18 cellular contexts compared by ENCODE assay signal in the genomic region with DNA sequence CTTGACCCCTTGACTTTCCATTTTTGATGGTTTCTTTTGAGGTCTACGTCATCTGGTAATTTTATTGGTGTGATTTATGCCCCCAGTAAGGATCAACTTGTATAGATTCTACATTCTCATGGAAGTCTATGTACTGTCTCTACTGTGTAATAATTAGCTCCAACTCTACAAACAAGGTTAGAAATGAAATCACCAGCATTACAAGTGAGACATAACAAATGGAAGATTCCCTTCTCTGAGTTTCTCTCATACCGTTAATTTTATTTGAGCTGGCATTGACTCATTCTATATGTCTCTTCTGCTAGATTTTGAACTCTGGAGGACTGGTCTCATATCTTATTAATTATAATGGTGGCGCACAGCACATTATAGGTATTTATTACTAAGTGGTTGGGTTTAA.
DNase-seq lines count a peak whose midpoint lies in the region; ATAC-seq and TF ChIP-seq lines count a peak whose summit lies in the region.
"Had no signal": no experiment of that assay in that cellular context is flagged by ENCODE, and none has a peak within 500 bp of the region (broad histone marks: within the 10 kb centered on the region; RNA-seq: fewer than 3 reads in every experiment).

No MANE protein-coding gene starts in this region.

- TF ChIP-seq CTCF in natural killer cell (IDR thresholded peaks at IDR 0.05) = no peak
- no peak for TF ChIP-seq CTCF in coronary artery (IDR thresholded peaks at IDR 0.05)
- no peak for TF ChIP-seq CTCF in mesothelial cell of epicardium (IDR thresholded peaks at IDR 0.05; ENCODE audit: unreplicated experiment)

- no peak for DNase-seq in natural killer cell treated with Interleukin-12 subunit alpha and Interleukin-12 subunit beta and Interleukin-15 and Interleukin-18, amount 100 ng/mL, for 72 hours (ENCODE audit: low spot score)
- DNase-seq in natural killer cell (no peak), coronary artery (ENCODE audit: low spot score) (no peak), mesothelial cell of epicardium (ENCODE audit: low spot score in 2 of 2, unreplicated experiment in 2 of 2) (no peak), H4 (ENCODE audit: low spot score) (no peak)
- DNase-seq: COR-L47, DMS153, H7, KBM-7, MV-4-11, NCI-H1417, NCI-H1930, NCI-H446, OCI-M1, SJCRH30 had no signal

- H3K9ac ChIP-seq in rectal smooth muscle tissue (ENCODE audit: low read length) = no peak overlapping the region

- H3K27ac Mint-ChIP-seq in natural killer cell treated with Interleukin-12 subunit alpha and Interleukin-12 subunit beta and Interleukin-15 and Interleukin-18, amount 100 ng/mL, for 72 hours = peak overlapping the region; percentile 87 to 88
- H3K27ac Mint-ChIP-seq in natural killer cell = no peak overlapping the region
- H3K27ac Mint-ChIP-seq in mesothelial cell of epicardium = no peak overlapping the region

- intact Hi-C loops in natural killer cell (cut with micrococcal nuclease) = no loop called here

- H3K36me3 ChIP-seq in rectal smooth muscle tissue (ENCODE audit: control insufficient read depth, insufficient read depth, low read length) = peaks cover 4% of the 10 kb centered on the region
- no peaks in the 10 kb centered on the region for H3K36me3 ChIP-seq in urinary bladder (ENCODE audit: insufficient read depth)
- H3K36me3 ChIP-seq: SJCRH30 had no signal

- no peaks in the 10 kb centered on the region for H3K36me3 Mint-ChIP-seq in natural killer cell treated with Interleukin-12 subunit alpha and Interleukin-12 subunit beta and Interleukin-15 and Interleukin-18, amount 100 ng/mL, for 72 hours
- H3K36me3 Mint-ChIP-seq in natural killer cell (no peaks in the 10 kb centered on the region), mesothelial cell of epicardium (no peaks in the 10 kb centered on the region)

- no peaks in the 10 kb centered on the region for H3K9me3 Mint-ChIP-seq in natural killer cell treated with Interleukin-12 subunit alpha and Interleukin-12 subunit beta and Interleukin-15 and Interleukin-18, amount 100 ng/mL, for 72 hours
- H3K9me3 Mint-ChIP-seq in natural killer cell (no peaks in the 10 kb centered on the region), mesothelial cell of epicardium (no peaks in the 10 kb centered on the region)

- 69% methylated on average over 3 of the region's 3 CpGs for WGBS in urinary bladder

- H3K27ac ChIP-seq in coronary artery = peak overlapping the region; percentile 12 to 21
- peak overlapping the region; percentile 83 for H3K27ac ChIP-seq in rectal smooth muscle tissue (ENCODE audit: low read depth, low read length)
- peak overlapping the region; percentile 5 for H3K27ac ChIP-seq in urinary bladder (ENCODE audit: low read depth)
- H3K27ac ChIP-seq: SJCRH30 had no signal

- H3K4me1 Mint-ChIP-seq in natural killer cell treated with Interleukin-12 subunit alpha and Interleukin-12 subunit beta and Interleukin-15 and Interleukin-18, amount 100 ng/mL, for 72 hours (ENCODE audit: low read depth in 2 of 2) = peaks cover 67 to 72% of the 10 kb centered on the region in 2 donors
- peaks cover 44 to 49% of the 10 kb centered on the region in 2 donors for H3K4me1 Mint-ChIP-seq in natural killer cell
- H3K4me1 Mint-ChIP-seq in mesothelial cell of epicardium = peaks cover 16% of the 10 kb centered on the region

- H3K27me3 Mint-ChIP-seq in natural killer cell treated with Interleukin-12 subunit alpha and Interleukin-12 subunit beta and Interleukin-15 and Interleukin-18, amount 100 ng/mL, for 72 hours = no peaks in the 10 kb centered on the region
- no peaks in the 10 kb centered on the region for H3K27me3 Mint-ChIP-seq in natural killer cell (ENCODE audit: low read depth in 2 of 2)
- no peaks in the 10 kb centered on the region for H3K27me3 Mint-ChIP-seq in mesothelial cell of epicardium (ENCODE audit: low read depth)

- peak overlapping the region; percentile 30 for H3K4me3 Mint-ChIP-seq in natural killer cell treated with Interleukin-12 subunit alpha and Interleukin-12 subunit beta and Interleukin-15 and Interleukin-18, amount 100 ng/mL, for 72 hours
- H3K4me3 Mint-ChIP-seq in natural killer cell (no peak overlapping the region), mesothelial cell of epicardium (no peak overlapping the region)

- H3K4me3 ChIP-seq in coronary artery (no peak overlapping the region), rectal smooth muscle tissue (ENCODE audit: low read length) (no peak overlapping the region), urinary bladder (ENCODE audit: low read depth, low read length) (no peak overlapping the region)
- H3K4me3 ChIP-seq: SJCRH30 had no signal

- ATAC-seq in natural killer cell treated with Interleukin-12 subunit alpha and Interleukin-12 subunit beta and Interleukin-15 and Interleukin-18, amount 100 ng/mL, for 72 hours = no peak
- ATAC-seq in natural killer cell = no peak
- ATAC-seq in GM19324 (IDR thresholded peaks at IDR 0.05; ENCODE audit: low FRiP score, unreplicated experiment) = no peak

- H3K27me3 ChIP-seq in rectal smooth muscle tissue (ENCODE audit: control insufficient read depth, insufficient read depth, low read length) = no peaks in the 10 kb centered on the region
- H3K27me3 ChIP-seq: SJCRH30 had no signal

- peaks cover 30% of the 10 kb centered on the region for H3K4me1 ChIP-seq in rectal smooth muscle tissue (ENCODE audit: control insufficient read depth, insufficient read depth, low read length)
- H3K4me1 ChIP-seq in urinary bladder (ENCODE audit: insufficient read depth) = peaks cover 4% of the 10 kb centered on the region
- H3K4me1 ChIP-seq: SJCRH30 had no signal

Comparison
In these comparisons a context has a peak if more than half of its experiments do, and no peak if none do; other contexts are left out.
1. H3K27ac Mint-ChIP-seq: peak in natural killer cell treated with Interleukin-12 subunit alpha and Interleukin-12 subunit beta and Interleukin-15 and Interleukin-18, amount 100 ng/mL, for 72 hours (2 of 2); none in natural killer cell (0 of 2) and mesothelial cell of epicardium (single experiment).
2. H3K27ac ChIP-seq: peak in every context shown above with its lines; median percentile 83 in rectal smooth muscle tissue; 16 in coronary artery; 5 in urinary bladder.